ENCODE assay signal across 6 cellular contexts in the genomic region with DNA sequence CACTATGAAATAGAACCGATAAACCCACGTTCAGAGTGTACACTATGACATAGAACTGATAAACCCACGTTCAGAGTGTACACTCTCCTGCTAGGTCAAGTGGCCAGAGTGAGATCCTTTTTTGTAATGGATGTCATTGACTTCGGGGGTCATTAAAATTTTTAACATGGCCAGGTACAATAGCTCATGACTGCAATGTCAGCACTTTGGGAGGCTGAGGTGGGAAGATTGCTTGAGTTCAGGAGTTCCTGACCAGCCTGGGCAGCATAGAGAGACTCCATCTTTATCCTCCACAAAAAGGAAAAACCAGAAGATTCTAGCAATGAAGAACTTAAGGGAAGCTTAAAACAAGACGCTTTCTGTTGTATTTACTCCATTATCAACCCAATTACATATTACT.
"Had no signal": no experiment of that assay in that cellular context is flagged by ENCODE, and none has a peak within 500 bp of the region (broad histone marks: within the 10 kb centered on the region; RNA-seq: fewer than 3 reads in every experiment).

No MANE protein-coding gene starts in this region.

- H3K4me2 ChIP-seq: KMS-11 had no signal

- H3K4me3 ChIP-seq: K562 had no signal

- DNase-seq: KBM-7, KG1 had no signal

- FAIRE-seq: HTR-8/SVneo, K562 had no signal

- H3K27ac ChIP-seq: HL-60, KMS-11 had no signal

- H3K9ac ChIP-seq: KMS-11 had no signal

- ATAC-seq: K562 had no signal
